1 cellular context compared by ENCODE assay signal in the genomic region with DNA sequence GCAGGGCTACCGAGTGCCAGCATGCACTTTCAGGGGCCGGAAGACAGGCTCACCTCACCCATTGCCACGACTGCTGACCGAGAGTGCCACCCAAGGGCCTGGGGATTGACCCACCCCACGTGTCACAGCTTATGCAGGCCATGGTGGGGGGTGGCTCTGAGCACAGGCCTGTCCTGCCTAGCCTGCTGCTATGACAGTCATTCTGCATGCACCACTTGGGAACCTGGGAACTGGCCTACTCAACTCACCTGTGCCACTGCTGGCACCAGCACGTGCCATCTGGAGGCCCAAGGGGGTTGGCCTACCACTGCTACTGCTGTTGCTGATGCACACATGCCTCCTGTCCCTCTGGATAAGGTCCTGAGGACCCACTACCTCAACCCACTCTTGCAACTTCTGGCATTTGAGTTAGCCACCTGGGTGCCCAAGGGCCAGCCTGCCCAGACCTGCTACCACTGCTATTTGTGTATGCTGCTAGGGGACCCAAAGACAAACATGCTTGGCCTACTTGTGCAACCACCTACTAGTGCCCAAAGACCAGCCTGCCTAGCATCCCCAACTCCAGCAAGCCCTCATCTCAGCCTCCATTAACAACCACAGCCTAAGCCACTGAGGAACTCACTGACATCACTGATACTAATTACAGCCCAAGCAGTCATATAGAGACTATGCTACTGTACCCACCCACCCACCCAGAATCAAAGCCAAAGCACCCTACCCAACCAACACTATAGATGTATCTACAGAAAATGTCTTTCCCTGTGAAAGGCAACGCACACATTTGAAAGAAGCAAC.
TF ChIP-seq lines count a peak whose summit lies in the region.

No MANE protein-coding gene starts in this region.

TF ChIP-seq in WTC11, 78 proteins besides CTCF, POLR2A, EP300 and RAD21 (continued from another document):
- TF ChIP-seq AFF4 (CRISPR knock-in tag; IDR thresholded peaks at IDR 0.05; ENCODE audit: borderline replicate concordance) (no peak), JAZF1 (CRISPR knock-in tag; IDR thresholded peaks at IDR 0.05) (no peak), FOXJ3 (CRISPR knock-in tag; IDR thresholded peaks at IDR 0.05; ENCODE audit: borderline replicate concordance) (no peak), PRRX2 (CRISPR knock-in tag; IDR thresholded peaks at IDR 0.05) (no peak), CBFB (CRISPR knock-in tag; IDR thresholded peaks at IDR 0.05; ENCODE audit: low read depth) (no peak), ESRRA (CRISPR knock-in tag; IDR thresholded peaks at IDR 0.05; ENCODE audit: borderline replicate concordance) (no peak), CREB1 (CRISPR knock-in tag; IDR thresholded peaks at IDR 0.05) (no peak), FOXK1 (CRISPR knock-in tag; IDR thresholded peaks at IDR 0.05) (no peak)
- TF ChIP-seq, protein P1, sequence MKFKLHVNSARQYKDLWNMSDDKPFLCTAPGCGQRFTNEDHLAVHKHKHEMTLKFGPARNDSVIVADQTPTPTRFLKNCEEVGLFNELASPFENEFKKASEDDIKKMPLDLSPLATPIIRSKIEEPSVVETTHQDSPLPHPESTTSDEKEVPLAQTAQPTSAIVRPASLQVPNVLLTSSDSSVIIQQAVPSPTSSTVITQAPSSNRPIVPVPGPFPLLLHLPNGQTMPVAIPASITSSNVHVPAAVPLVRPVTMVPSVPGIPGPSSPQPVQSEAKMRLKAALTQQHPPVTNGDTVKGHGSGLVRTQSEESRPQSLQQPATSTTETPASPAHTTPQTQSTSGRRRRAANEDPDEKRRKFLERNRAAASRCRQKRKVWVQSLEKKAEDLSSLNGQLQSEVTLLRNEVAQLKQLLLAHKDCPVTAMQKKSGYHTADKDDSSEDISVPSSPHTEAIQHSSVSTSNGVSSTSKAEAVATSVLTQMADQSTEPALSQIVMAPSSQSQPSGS (CRISPR knock-in tag; IDR thresholded peaks at IDR 0.05; ENCODE audit: borderline replicate concordance, low read depth), result no peak
- TF ChIP-seq, protein P2, sequence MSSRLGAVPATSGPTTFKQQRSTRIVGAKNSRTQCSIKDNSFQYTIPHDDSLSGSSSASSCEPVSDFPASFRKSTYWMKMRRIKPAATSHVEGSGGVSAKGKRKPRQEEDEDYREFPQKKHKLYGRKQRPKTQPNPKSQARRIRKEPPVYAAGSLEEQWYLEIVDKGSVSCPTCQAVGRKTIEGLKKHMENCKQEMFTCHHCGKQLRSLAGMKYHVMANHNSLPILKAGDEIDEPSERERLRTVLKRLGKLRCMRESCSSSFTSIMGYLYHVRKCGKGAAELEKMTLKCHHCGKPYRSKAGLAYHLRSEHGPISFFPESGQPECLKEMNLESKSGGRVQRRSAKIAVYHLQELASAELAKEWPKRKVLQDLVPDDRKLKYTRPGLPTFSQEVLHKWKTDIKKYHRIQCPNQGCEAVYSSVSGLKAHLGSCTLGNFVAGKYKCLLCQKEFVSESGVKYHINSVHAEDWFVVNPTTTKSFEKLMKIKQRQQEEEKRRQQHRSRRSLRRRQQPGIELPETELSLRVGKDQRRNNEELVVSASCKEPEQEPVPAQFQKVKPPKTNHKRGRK (CRISPR knock-in tag; IDR thresholded peaks at IDR 0.05; ENCODE audit: borderline replicate concordance), result no peak
- TF ChIP-seq, protein P3, sequence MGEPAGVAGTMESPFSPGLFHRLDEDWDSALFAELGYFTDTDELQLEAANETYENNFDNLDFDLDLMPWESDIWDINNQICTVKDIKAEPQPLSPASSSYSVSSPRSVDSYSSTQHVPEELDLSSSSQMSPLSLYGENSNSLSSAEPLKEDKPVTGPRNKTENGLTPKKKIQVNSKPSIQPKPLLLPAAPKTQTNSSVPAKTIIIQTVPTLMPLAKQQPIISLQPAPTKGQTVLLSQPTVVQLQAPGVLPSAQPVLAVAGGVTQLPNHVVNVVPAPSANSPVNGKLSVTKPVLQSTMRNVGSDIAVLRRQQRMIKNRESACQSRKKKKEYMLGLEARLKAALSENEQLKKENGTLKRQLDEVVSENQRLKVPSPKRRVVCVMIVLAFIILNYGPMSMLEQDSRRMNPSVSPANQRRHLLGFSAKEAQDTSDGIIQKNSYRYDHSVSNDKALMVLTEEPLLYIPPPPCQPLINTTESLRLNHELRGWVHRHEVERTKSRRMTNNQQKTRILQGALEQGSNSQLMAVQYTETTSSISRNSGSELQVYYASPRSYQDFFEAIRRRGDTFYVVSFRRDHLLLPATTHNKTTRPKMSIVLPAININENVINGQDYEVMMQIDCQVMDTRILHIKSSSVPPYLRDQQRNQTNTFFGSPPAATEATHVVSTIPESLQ (CRISPR knock-in tag; IDR thresholded peaks at IDR 0.05), result no peak
TF ChIP-seq in WTC11: peak in this region for 0.
